In the genomic region with DNA sequence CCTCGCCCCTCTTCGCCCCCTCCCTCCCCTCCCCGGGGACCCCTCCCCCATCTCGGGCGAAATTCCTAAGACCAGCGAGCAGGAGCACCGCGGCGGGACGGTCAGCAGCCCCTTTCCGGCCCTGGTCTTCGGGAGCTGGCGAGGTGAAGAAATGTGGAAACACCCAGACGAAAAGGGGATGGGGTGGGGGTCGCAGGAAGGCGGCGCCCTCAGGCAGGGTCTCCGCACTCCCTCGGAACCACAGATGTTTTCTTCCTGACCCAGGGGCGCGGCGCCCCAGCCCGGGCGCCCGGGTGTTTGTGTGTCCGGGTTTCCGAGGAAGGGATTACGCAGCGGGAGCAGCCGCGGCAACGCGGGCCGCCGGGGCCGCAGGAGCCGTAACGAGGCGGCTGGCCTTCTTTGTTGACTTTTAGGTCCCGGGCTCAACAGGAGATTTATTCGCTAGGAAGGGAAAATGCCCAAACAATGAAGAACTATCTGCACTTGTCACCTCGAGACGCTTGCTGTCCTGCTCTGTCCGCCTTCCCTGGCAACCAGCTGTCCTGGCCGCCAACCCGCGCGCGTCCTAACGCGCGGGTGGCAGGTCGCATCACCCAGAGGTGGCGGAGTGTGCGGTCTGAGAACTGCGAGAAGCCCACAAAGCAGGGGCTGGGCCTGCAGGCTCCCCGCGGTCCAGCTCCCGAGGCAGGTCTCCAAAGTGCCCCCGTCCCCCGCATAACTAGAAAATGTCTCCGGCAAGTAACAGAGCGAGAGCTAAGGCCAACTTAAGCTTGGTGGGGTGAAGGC, we compare ENCODE assay signal across 12 cellular contexts. TPM values are rescaled to one million over a fixed set of nuclear protein-coding genes. Genes with fewer than 3 reads are reported as not detected.
A peak's percentile ranks its signal among the peaks of the same experiment; 100 is the strongest.
DNase-seq lines count a peak whose midpoint lies in the region; ATAC-seq lines count a peak whose summit lies in the region.
"Had no signal": no experiment of that assay in that cellular context is flagged by ENCODE, and none has a peak within 500 bp of the region (broad histone marks: within the 10 kb centered on the region; RNA-seq: fewer than 3 reads in every experiment).

No MANE protein-coding gene starts in this region.

- no peak for ATAC-seq in GM18873 (IDR thresholded peaks at IDR 0.05; ENCODE audit: low FRiP score, unreplicated experiment)

- peak overlapping the region; percentile 50 for H3K9ac ChIP-seq in NT2/D1 (ENCODE audit: insufficient read length, low read depth)
- H3K9ac ChIP-seq in iPS-18a (ENCODE audit: low read length) = no peak overlapping the region
- no peak overlapping the region for H3K9ac ChIP-seq in skeletal muscle satellite cell (ENCODE audit: low read depth, low read length)

- H3K9me3 ChIP-seq in NT2/D1 (ENCODE audit: insufficient read depth, low read length) (no peaks in the 10 kb centered on the region; the same call in 1 of the 2 replicates), iPS-18a (ENCODE audit: control insufficient read depth, low read depth, low read length) (no peaks in the 10 kb centered on the region), skeletal muscle satellite cell (replicated peaks; ENCODE audit: low read length) (no peaks in the 10 kb centered on the region)

- H3K4me1 ChIP-seq in NT2/D1 (ENCODE audit: insufficient read depth, insufficient read length) (no peaks in the 10 kb centered on the region), iPS-18a (ENCODE audit: control insufficient read depth, low read depth, low read length) (peaks cover 31% of the 10 kb centered on the region), skeletal muscle satellite cell (ENCODE audit: control insufficient read depth, insufficient read depth, low read length) (peaks cover 2% of the 10 kb centered on the region)

- DNase-seq in DMS 273 (lab: John Stamatoyannopoulos, UW; ENCODE audit: unreplicated experiment) (peak; percentile 68), DMS 273 treated with DMSO at 0.1 percent for 48 hours (lab: John Stamatoyannopoulos, UW) (no peak), NT2/D1 (ENCODE audit: low read depth, low spot score) (no peak), NCI-H1105 treated with DMSO at 0.1 percent for 48 hours (lab: John Stamatoyannopoulos, UW) (no peak)
- no peak for DNase-seq in stimulated activated CD4-positive, alpha-beta T cell treated with anti-CD3 and anti-CD28 coated beads, Interleukin-15, amount 100 ng/mL, for 24 hours
- DNase-seq: 8988T; activated naive CD4-positive, alpha-beta T cell treated with Interleukin-2 at 50 U/mL for 16 hours; NCI-H2171 treated with DMSO at 0.1 percent for 48 hours had no signal

- peak overlapping the region; percentile 24 for H3K4me3 ChIP-seq in NT2/D1 (ENCODE audit: insufficient read length, low read depth)
- H3K4me3 ChIP-seq in iPS-18a (ENCODE audit: low read length) = peak overlapping the region; percentile 55
- peak overlapping the region; percentile 29 for H3K4me3 ChIP-seq in skeletal muscle satellite cell (ENCODE audit: low read length)

- H3K36me3 ChIP-seq in NT2/D1 (ENCODE audit: insufficient read depth, insufficient read length, low read length) (no peaks in the 10 kb centered on the region), iPS-18a (ENCODE audit: control insufficient read depth, low read depth, low read length) (no peaks in the 10 kb centered on the region), skeletal muscle satellite cell (ENCODE audit: insufficient read depth, low read length) (no peaks in the 10 kb centered on the region)
- H3K36me3 ChIP-seq: neutrophil had no signal

- no peak overlapping the region for H3K27ac ChIP-seq in iPS-18a (ENCODE audit: low read length)
- H3K27ac ChIP-seq: neutrophil had no signal

- peak overlapping the region; percentile 60 for H3K4me2 ChIP-seq in skeletal muscle satellite cell (ENCODE audit: low read length)

- H3K27me3 ChIP-seq in NT2/D1 (ENCODE audit: insufficient read depth, insufficient read length) (peaks cover 100% of the 10 kb centered on the region), iPS-18a (ENCODE audit: control insufficient read depth, insufficient read depth, low read length) (peaks cover 100% of the 10 kb centered on the region), skeletal muscle satellite cell (ENCODE audit: control insufficient read depth, insufficient read depth, low read length) (peaks cover 99% of the 10 kb centered on the region)

RNA-seq across cellular contexts. Expression of a gene that starts 7.0 kb away (rescaled TPM):
- total RNA-seq in skeletal muscle satellite cell (2012; rRNA removed) = 0.44 TPM in 1 of 2 replicates, not detected in the other

RNA-seq across cellular contexts. Expression of a gene that starts 7.4 kb away (rescaled TPM):
- total RNA-seq in skeletal muscle satellite cell (2012; rRNA removed) = under 0.01 TPM in 2 replicates
